ENCODE assay signal across 9 cellular contexts in genomic region chr3:71006810-71007785, GRCh38.
DNase-seq lines count a peak whose midpoint lies in the region; ATAC-seq and TF ChIP-seq lines count a peak whose summit lies in the region.
"Had no signal": no experiment of that assay in that cellular context is flagged by ENCODE, and none has a peak within 500 bp of the region (broad histone marks: within the 10 kb centered on the region; RNA-seq: fewer than 3 reads in every experiment).

No MANE protein-coding gene starts in this region.

- DNase-seq in CD4-positive, alpha-beta memory T cell = peak in 4 of 5 donors; percentile 40 to 45 (median 42)
- no peak for DNase-seq in H9
- peak; percentile 62 for DNase-seq in endodermal cell
- DNase-seq in mucosa of descending colon = no peak
- no peak for DNase-seq in activated CD8-positive, alpha-beta memory T cell treated with anti-CD3 and anti-CD28 coated beads for 24 hours
- DNase-seq in NK-92 (lab: John Stamatoyannopoulos, UW; ENCODE audit: unreplicated experiment) = no peak

- POLR2A ChIA-PET in CD4-positive, alpha-beta memory T cell (lab: Charles Lee; ENCODE audit: partially characterized antibody) = interaction anchor here (1.1 to 2.7 kb wide), 2 partner anchors 17 to 56 kb away, joined by 3 to 28 read pairs; no protein-coding TSS in a partner anchor

- H3K27me3 ChIP-seq in CD4-positive, alpha-beta memory T cell (ENCODE audit: insufficient read depth, low read length) = no peaks in the 10 kb centered on the region
- H3K27me3 ChIP-seq in H9 (ENCODE audit: insufficient read depth, low read length) (no peaks in the 10 kb centered on the region), OCI-LY3 (ENCODE audit: low read depth, low read length) (no peaks in the 10 kb centered on the region), endodermal cell (ENCODE audit: control insufficient read depth, insufficient read depth, low read length, poor library complexity, severe bottlenecking) (no peaks in the 10 kb centered on the region)
- H3K27me3 ChIP-seq: SJSA1 had no signal

- CTCF ChIA-PET in CD4-positive, alpha-beta memory T cell (lab: Charles Lee; ENCODE audit: partially characterized antibody) = interaction anchor here (0.7 to 2.5 kb wide), 18 partner anchors 10 to 575 kb away, joined by 3 to 19 read pairs (median 4); no protein-coding TSS in a partner anchor

- no peak overlapping the region for H2BK15ac ChIP-seq in H9 (ENCODE audit: low read depth, low read length)

- no peak overlapping the region for H2AK5ac ChIP-seq in H9 (ENCODE audit: insufficient read length, low read length)

- H3K9me3 ChIP-seq in CD4-positive, alpha-beta memory T cell (ENCODE audit: control insufficient read depth in 1 of 2, low read length in 2 of 2) = no peaks in the 10 kb centered on the region
- H3K9me3 ChIP-seq in H9 (ENCODE audit: control insufficient read depth, low read depth, low read length) (no peaks in the 10 kb centered on the region), OCI-LY3 (ENCODE audit: insufficient read depth, low read length) (no peaks in the 10 kb centered on the region), endodermal cell (ENCODE audit: control insufficient read depth, low read length) (no peaks in the 10 kb centered on the region), mucosa of descending colon (no peaks in the 10 kb centered on the region)
- H3K9me3 ChIP-seq: SJSA1 had no signal

- peaks cover 50 to 81% (median 68%) of the 10 kb centered on the region in 4 donors for H3K4me1 Mint-ChIP-seq in CD4-positive, alpha-beta memory T cell
- peaks cover 25 to 26% of the 10 kb centered on the region in 2 experiments for H3K4me1 Mint-ChIP-seq in H9
- H3K4me1 Mint-ChIP-seq in endodermal cell = peaks cover 46% of the 10 kb centered on the region

- H3K56ac ChIP-seq in H9 (ENCODE audit: insufficient read length, low read depth, low read length) = no peak overlapping the region

- H2AFZ ChIP-seq in H9 (ENCODE audit: low read length) = no peak overlapping the region
- H2AFZ ChIP-seq in OCI-LY3 (ENCODE audit: low read depth, low read length) = no peak overlapping the region

- peak overlapping the region in 2 of 8 donors; percentile 47 to 66 for H3K4me3 Mint-ChIP-seq in CD4-positive, alpha-beta memory T cell
- no peak overlapping the region; a peak in 1 of 5 replicates for H3K4me3 Mint-ChIP-seq in H9
- H3K4me3 Mint-ChIP-seq in endodermal cell = peak overlapping the region; percentile 17

- no peak overlapping the region for H3K14ac ChIP-seq in H9 (ENCODE audit: insufficient read depth, low read length)

- H3K79me2 ChIP-seq in H9 (ENCODE audit: insufficient read depth, low read length) (no peaks in the 10 kb centered on the region), OCI-LY3 (ENCODE audit: low read length) (peaks cover 97% of the 10 kb centered on the region)

- H3K4me2 ChIP-seq in H9 (ENCODE audit: insufficient read depth, insufficient read length, low read length) (no peak overlapping the region), OCI-LY3 (ENCODE audit: low read length) (peak overlapping the region; percentile 55)

- no peak overlapping the region for H4K91ac ChIP-seq in H9 (ENCODE audit: insufficient read length, low read depth, low read length)

- H2BK12ac ChIP-seq in H9 (ENCODE audit: insufficient read length, low read depth, low read length) = no peak overlapping the region

- H3K4me3 ChIP-seq in CD4-positive, alpha-beta memory T cell (ENCODE audit: low read length in 2 of 2) = no peak overlapping the region
- H3K4me3 ChIP-seq in OCI-LY3 (ENCODE audit: low read length) (peak overlapping the region; percentile 20), endodermal cell (ENCODE audit: low read length) (no peak overlapping the region), mucosa of descending colon (no peak overlapping the region)
- H3K4me3 ChIP-seq: SJSA1 had no signal

- H3K23me2 ChIP-seq in H9 (ENCODE audit: insufficient read length, low read depth, low read length, poor library complexity, severe bottlenecking) = no peaks in the 10 kb centered on the region

- H3K27ac ChIP-seq in CD4-positive, alpha-beta memory T cell (ENCODE audit: low read depth, low read length) = peak overlapping the region; percentile 68
- H3K27ac ChIP-seq in H9 (ENCODE audit: insufficient read length, low read depth, low read length) (no peak overlapping the region), OCI-LY3 (ENCODE audit: low read length) (peak overlapping the region; percentile 46), endodermal cell (ENCODE audit: low read depth, low read length) (peak overlapping the region; percentile 38)
- H3K27ac ChIP-seq: SJSA1 had no signal

- intact Hi-C loops in CD4-positive, alpha-beta memory T cell (cut with micrococcal nuclease) = loop anchor here (1.0 to 2.0 kb wide), 5 partner anchors 63 to 579 kb away; no protein-coding TSS in a partner anchor
- intact Hi-C loops in mucosa of descending colon (cut with DNase I, micrococcal nuclease) = loop anchor here in 1 of 2 donors (10.0 kb wide), 1 partner anchor 58 kb away; no protein-coding TSS in a partner anchor

- no peak overlapping the region for H4K5ac ChIP-seq in H9 (ENCODE audit: insufficient read length, low read depth, low read length)

- H4K8ac ChIP-seq in H9 (replicated peaks; ENCODE audit: insufficient read length, low read depth, low read length) = no peak overlapping the region

- no peaks in the 10 kb centered on the region for H3K27me3 Mint-ChIP-seq in CD4-positive, alpha-beta memory T cell
- peaks cover 8% of the 10 kb centered on the region; the same call in 1 of the 2 replicates for H3K27me3 Mint-ChIP-seq in H9 (ENCODE audit: low read depth)
- H3K27me3 Mint-ChIP-seq in endodermal cell (ENCODE audit: insufficient read depth) = no peaks in the 10 kb centered on the region

- H3K4ac ChIP-seq in H9 (ENCODE audit: low read depth, low read length) = no peak overlapping the region

- H2BK5ac ChIP-seq in H9 (ENCODE audit: insufficient read length, low read length) = no peak overlapping the region

- H3K36me3 Mint-ChIP-seq in CD4-positive, alpha-beta memory T cell = peaks cover 0 to 52% of the 10 kb centered on the region in 2 donors
- peaks cover 0 to 4% (median 0%) of the 10 kb centered on the region in 3 experiments; a peak in 1 of 7 replicates for H3K36me3 Mint-ChIP-seq in H9 (ENCODE audit: insufficient read depth in 1 of 3, low read depth in 3 of 3)
- H3K36me3 Mint-ChIP-seq in endodermal cell (ENCODE audit: low read depth) = no peaks in the 10 kb centered on the region

- H3K23ac ChIP-seq in H9 (ENCODE audit: insufficient read length, low read depth, low read length) = no peak overlapping the region

- no peaks in the 10 kb centered on the region for H4K20me1 ChIP-seq in H9 (ENCODE audit: control insufficient read depth, insufficient read depth, insufficient read length)
- H4K20me1 ChIP-seq in OCI-LY3 (ENCODE audit: insufficient read depth, low read length) = peaks cover 91% of the 10 kb centered on the region

- H3T11ph ChIP-seq in H9 (ENCODE audit: low read length) = no peak overlapping the region

- TF ChIP-seq CTCF in H9 (conservative IDR thresholded peaks at IDR 0.05) (peak; percentile 67), OCI-LY3 (IDR thresholded peaks at IDR 0.05; ENCODE audit: low read depth, low read length) (peak; percentile 81), endodermal cell (conservative IDR thresholded peaks at IDR 0.05) (peak; percentile 72), mucosa of descending colon (IDR thresholded peaks at IDR 0.05) (peak; percentile 6)

- H2BK20ac ChIP-seq in H9 (ENCODE audit: low read depth, low read length, poor library complexity, severe bottlenecking) = no peak overlapping the region

- no peak overlapping the region for H2BK120ac ChIP-seq in H9 (ENCODE audit: low read depth, low read length, poor library complexity, severe bottlenecking)

- H3K79me1 ChIP-seq in H9 (ENCODE audit: insufficient read depth, low read depth, low read length, poor library complexity, severe bottlenecking) = no peaks in the 10 kb centered on the region

- WGBS in H9 (ENCODE audit: extremely low coverage, insufficient read length, low lambda C conversion rate) = no CpG with 5 or more reads among the region's 9 CpGs
- WGBS in endodermal cell (ENCODE audit: insufficient coverage in 1 of 2, insufficient read length in 1 of 2), 2 experiments = 33 to 43% methylated on average over 1 to 9 of the region's 9 CpGs

- H3K9ac ChIP-seq in H9 (ENCODE audit: extremely low read depth, insufficient read length, low read length) (no peak overlapping the region), OCI-LY3 (ENCODE audit: low read length) (peak overlapping the region; percentile 26; the same call in 1 of the 2 replicates), endodermal cell (ENCODE audit: extremely low read depth, low read length, poor library complexity, severe bottlenecking) (peak overlapping the region; percentile 11)

- H3K18ac ChIP-seq in H9 (ENCODE audit: insufficient read length, low read depth, low read length) = no peak overlapping the region

- H3K4me1 ChIP-seq in CD4-positive, alpha-beta memory T cell (ENCODE audit: insufficient read depth, low read length) = peaks cover 70% of the 10 kb centered on the region
- no peaks in the 10 kb centered on the region for H3K4me1 ChIP-seq in H9 (ENCODE audit: insufficient read depth, low read length)
- H3K4me1 ChIP-seq in OCI-LY3 (ENCODE audit: low read length) = peaks cover 98% of the 10 kb centered on the region
- H3K4me1 ChIP-seq in endodermal cell (ENCODE audit: control insufficient read depth, insufficient read depth, low read length) = peaks cover 5% of the 10 kb centered on the region
- H3K4me1 ChIP-seq in mucosa of descending colon (ENCODE audit: low read depth) = peaks cover 26% of the 10 kb centered on the region

- no peaks in the 10 kb centered on the region for H3K36me3 ChIP-seq in CD4-positive, alpha-beta memory T cell (ENCODE audit: insufficient read depth, low read length)
- H3K36me3 ChIP-seq in OCI-LY3 (replicated peaks; ENCODE audit: low read depth, low read length) (peaks cover 34% of the 10 kb centered on the region), endodermal cell (ENCODE audit: control insufficient read depth, insufficient read depth, low read length) (no peaks in the 10 kb centered on the region), mucosa of descending colon (ENCODE audit: low read depth) (no peaks in the 10 kb centered on the region)

- H3K27ac Mint-ChIP-seq in CD4-positive, alpha-beta memory T cell = peak overlapping the region; percentile 64 to 98 (median 88)
- H3K27ac Mint-ChIP-seq in H9 = no peak overlapping the region; a peak in 1 of 7 replicates
- H3K27ac Mint-ChIP-seq in endodermal cell = peak overlapping the region; percentile 75

- H3K9me3 Mint-ChIP-seq in CD4-positive, alpha-beta memory T cell = peaks cover 0 to 2% (median 0%) of the 10 kb centered on the region in 8 donors
- H3K9me3 Mint-ChIP-seq in H9 (no peaks in the 10 kb centered on the region), endodermal cell (no peaks in the 10 kb centered on the region)

- ATAC-seq in mucosa of descending colon (peak; percentile 75), HG02571 (IDR thresholded peaks at IDR 0.05; ENCODE audit: unreplicated experiment) (no peak)

Comparison
In these comparisons a context has a peak if more than half of its experiments do, and no peak if none do; other contexts are left out.
1. DNase-seq: peak in CD4-positive, alpha-beta memory T cell (4 of 5) and endodermal cell (single experiment); none in H9 (single experiment), mucosa of descending colon (0 of 3), activated CD8-positive, alpha-beta memory T cell treated with anti-CD3 and anti-CD28 coated beads for 24 hours (single experiment) and NK-92 (single experiment).
2. H3K27ac Mint-ChIP-seq: peak in CD4-positive, alpha-beta memory T cell (7 of 7) and endodermal cell (single experiment); none in H9 (0 of 3).
3. CTCF ChIP-seq: peak in every context shown above with its lines; median percentile 81 in OCI-LY3; 72 in endodermal cell; 67 in H9; 6 in mucosa of descending colon.